ENCODE assay signal across 21 cellular contexts in the genomic region with DNA sequence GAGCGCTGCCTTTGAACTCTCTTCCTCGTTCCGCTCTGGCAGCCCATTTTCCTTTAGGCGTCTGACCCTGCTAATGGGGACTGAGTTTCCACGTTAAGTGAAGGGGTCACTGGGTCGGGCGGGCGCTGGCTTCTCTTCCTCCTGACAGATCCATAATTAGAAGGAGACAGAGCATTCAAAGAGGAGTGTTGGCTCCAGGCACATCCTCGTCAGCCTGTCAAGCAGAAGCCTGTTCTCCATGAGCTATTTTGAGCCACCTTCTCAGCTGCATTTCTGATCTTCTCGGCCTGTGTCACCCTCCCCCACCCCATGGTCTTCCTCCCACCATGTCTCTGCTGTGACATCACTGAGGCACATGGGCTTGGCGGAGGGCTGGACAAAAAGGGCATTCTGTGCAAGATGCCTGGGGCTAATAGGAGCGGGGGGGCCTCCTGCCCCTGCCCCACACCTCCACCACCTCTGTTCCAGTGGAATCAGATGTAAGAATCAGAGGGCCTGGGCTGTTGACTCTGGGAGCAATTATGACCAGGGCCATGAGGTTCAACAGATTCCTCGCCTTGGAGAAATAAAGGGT.
DNase-seq lines count a peak whose midpoint lies in the region; ATAC-seq and TF ChIP-seq lines count a peak whose summit lies in the region.
"Had no signal": no experiment of that assay in that cellular context is flagged by ENCODE, and none has a peak within 500 bp of the region (broad histone marks: within the 10 kb centered on the region; RNA-seq: fewer than 3 reads in every experiment).

No MANE protein-coding gene starts in this region.

- H4K91ac ChIP-seq in neuronal stem cell (ENCODE audit: low read depth, low read length, poor library complexity), result no peak overlapping the region

- no peaks in the 10 kb centered on the region for H3K79me1 ChIP-seq in neuronal stem cell (ENCODE audit: low read depth, low read length)

- H3K27ac ChIP-seq in right atrium auricular region (peak overlapping the region; percentile 63 to 79), neuronal stem cell (replicated peaks; ENCODE audit: low read length) (no peak overlapping the region)

- no peak overlapping the region for H3K9ac ChIP-seq in neuronal stem cell (ENCODE audit: low read depth, low read length, poor library complexity)

- H3K4me2 ChIP-seq in neuronal stem cell (ENCODE audit: insufficient read depth, low read length, poor library complexity, severe bottlenecking), result no peak overlapping the region

- H2BK12ac ChIP-seq in neuronal stem cell (ENCODE audit: low read length), result no peak overlapping the region

- no peaks in the 10 kb centered on the region for H3K36me3 ChIP-seq in right atrium auricular region
- no peaks in the 10 kb centered on the region for H3K36me3 ChIP-seq in neuronal stem cell (replicated peaks in 1 of 2; ENCODE audit: control insufficient read depth in 2 of 2, insufficient read depth in 2 of 2, low read length in 2 of 2)

- intact Hi-C loops in Right ventricle myocardium superior (cut with DNase I), result loop anchor here (5.0 kb wide), 1 partner anchor 69 kb away; no protein-coding TSS in a partner anchor

- TF ChIP-seq CTCF in right atrium auricular region (IDR thresholded peaks at IDR 0.05), result no peak

- peak overlapping the region; percentile 25 for H2AK5ac ChIP-seq in neuronal stem cell (ENCODE audit: low read depth, low read length)

- H3K27me3 ChIP-seq in right atrium auricular region, result no peaks in the 10 kb centered on the region
- peaks cover 0 to 4% (median 0%) of the 10 kb centered on the region in 3 experiments for H3K27me3 ChIP-seq in neuronal stem cell (ENCODE audit: control insufficient read depth in 3 of 3, insufficient read depth in 3 of 3, low read depth in 1 of 3, low read length in 3 of 3)

- no peak overlapping the region for H2AFZ ChIP-seq in neuronal stem cell (ENCODE audit: low read length)

- H3K18ac ChIP-seq in neuronal stem cell (ENCODE audit: low read length), result no peak overlapping the region

- H3K23ac ChIP-seq in neuronal stem cell (ENCODE audit: low read depth, low read length, poor library complexity), result no peak overlapping the region

- H2BK15ac ChIP-seq in neuronal stem cell (ENCODE audit: low read length), result no peak overlapping the region

- ATAC-seq in Right ventricle myocardium superior (ENCODE audit: poor library complexity) (peak; percentile 83), GM18520 (IDR thresholded peaks at IDR 0.05; ENCODE audit: unreplicated experiment) (no peak)

- H2BK120ac ChIP-seq in neuronal stem cell (ENCODE audit: low read depth, low read length), result no peak overlapping the region

- H3K4me3 ChIP-seq in right atrium auricular region (no peak overlapping the region), neuronal stem cell (ENCODE audit: low read length in 2 of 2) (no peak overlapping the region)

- H4K8ac ChIP-seq in neuronal stem cell (ENCODE audit: low read depth, low read length), result no peak overlapping the region

- H3K4me1 ChIP-seq in right atrium auricular region, result peaks cover 0 to 21% of the 10 kb centered on the region in 2 donors
- H3K4me1 ChIP-seq in neuronal stem cell (ENCODE audit: control insufficient read depth in 2 of 2, insufficient read depth in 1 of 2, low read depth in 1 of 2, low read length in 2 of 2), result peaks cover 0 to 3% of the 10 kb centered on the region in 2 donors

- no CpG with 5 or more reads among the region's 13 CpGs for WGBS in neuronal stem cell (ENCODE audit: extremely low coverage in 2 of 2, insufficient read length in 2 of 2, insufficient replicate concordance in 1 of 2), 2 donors

- no peak overlapping the region for H3K14ac ChIP-seq in neuronal stem cell (ENCODE audit: low read length)

- no peak overlapping the region for H2BK5ac ChIP-seq in neuronal stem cell (ENCODE audit: low read length)

- H3K4ac ChIP-seq in neuronal stem cell (ENCODE audit: low read length), result no peak overlapping the region

- H3K9me3 ChIP-seq in right atrium auricular region, result no peaks in the 10 kb centered on the region
- H3K9me3 ChIP-seq in neuronal stem cell (replicated peaks in 1 of 2; ENCODE audit: control insufficient read depth in 2 of 2, insufficient read depth in 1 of 2, low read depth in 1 of 2, low read length in 2 of 2), result no peaks in the 10 kb centered on the region

- DNase-seq in COLO829 (ENCODE audit: low spot score) (peak; percentile 40), Right ventricle myocardium superior (peak; percentile 58), right atrium auricular region (ENCODE audit: low spot score) (no peak), neuronal stem cell (ENCODE audit: low spot score) (no peak), CD1c-positive myeloid dendritic cell (ENCODE audit: extremely low spot score) (no peak)
- DNase-seq in activated CD4-positive, alpha-beta T cell treated with anti-CD3 and anti-CD28 coated beads for 4 hours, result no peak
- DNase-seq: AML-193; C1 segment of cervical spinal cord; CD8-positive, alpha-beta memory T cell; EL; H7; KBM-7; MM.1S; NCI-H1092; NCI-H1436; NCI-H187 treated with DMSO at 0.1 percent for 48 hours; NCI-H2107; NCI-H446 treated with DMSO at 0.1 percent for 48 hours; NCI-H526 treated with DMSO at 0.1 percent for 48 hours; OCI-M1 had no signal

Comparison
In these comparisons a context has a peak if more than half of its experiments do, and no peak if none do; other contexts are left out.
1. DNase-seq: peak in COLO829 (single experiment) and Right ventricle myocardium superior (single experiment); none in right atrium auricular region (single experiment), neuronal stem cell (single experiment), CD1c-positive myeloid dendritic cell (single experiment) and activated CD4-positive, alpha-beta T cell treated with anti-CD3 and anti-CD28 coated beads for 4 hours (0 of 2).